8 cellular contexts compared by ENCODE assay signal in the genomic region with DNA sequence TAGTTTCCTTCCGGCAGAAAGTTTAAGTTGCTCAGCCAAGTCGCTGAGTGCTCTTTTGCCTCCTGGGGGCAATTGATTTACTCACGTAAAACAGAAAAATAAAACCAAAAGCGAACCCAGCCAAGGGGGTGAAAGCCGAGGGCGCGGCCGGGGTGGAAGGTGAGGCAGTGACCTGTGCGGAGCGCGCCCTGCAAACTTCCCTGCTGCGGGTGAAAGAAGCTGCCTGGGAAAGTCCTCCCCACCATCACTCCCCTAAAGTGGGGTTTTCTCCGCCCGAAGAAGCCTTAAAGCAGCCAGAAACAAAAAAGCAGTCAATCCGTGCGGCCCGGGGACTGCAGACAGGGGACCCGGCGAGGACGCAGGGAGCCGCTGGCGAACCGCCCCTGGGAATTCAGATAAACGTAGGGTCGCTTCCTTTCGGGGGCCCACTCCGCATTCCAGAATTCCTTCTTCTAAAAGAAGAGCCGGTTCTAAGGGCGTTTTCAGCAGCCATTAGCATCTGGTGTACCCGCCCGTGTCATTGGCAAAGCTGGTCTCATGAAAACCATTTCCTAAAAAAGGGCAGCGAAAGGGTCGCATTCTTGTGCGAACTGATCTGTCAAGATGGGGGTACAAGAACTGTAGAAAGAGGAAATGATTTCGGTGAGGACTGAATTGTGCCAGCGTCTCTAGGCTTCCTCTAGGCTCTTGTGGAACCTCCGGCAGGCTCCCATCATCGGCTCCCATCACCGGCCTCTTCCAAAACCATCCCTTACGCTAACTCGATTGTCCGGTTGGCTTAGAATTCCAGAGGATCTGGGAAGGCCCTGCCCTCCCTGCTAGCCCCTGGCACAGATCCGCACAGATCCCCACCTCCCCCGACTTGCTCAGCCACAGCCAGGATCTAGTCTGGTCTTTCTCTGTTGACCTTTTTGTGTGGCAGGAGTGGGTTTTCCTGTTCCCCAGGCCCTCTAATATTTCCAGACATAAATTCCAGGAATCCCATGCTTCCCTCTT. TPM values are rescaled to one million over a fixed set of nuclear protein-coding genes. Genes with fewer than 3 reads are reported as not detected.
DNase-seq lines count a peak whose midpoint lies in the region; ATAC-seq and TF ChIP-seq lines count a peak whose summit lies in the region.

No MANE protein-coding gene starts in this region.

- H3K9me3 ChIP-seq in heart right ventricle (no peaks in the 10 kb centered on the region), prostate gland (no peaks in the 10 kb centered on the region)

- ATAC-seq in activated CD8-positive, alpha-beta T cell treated with anti-CD3 and anti-CD28 coated beads, Interleukin-2, amount 10 ng/mL, durations not matched to agents 7 days and 5 days = no peak
- ATAC-seq in heart right ventricle (peak in 4 of 8 donors; percentile 8 to 14 (median 11)), HG03095 (IDR thresholded peaks at IDR 0.05; ENCODE audit: unreplicated experiment) (no peak)

- intact Hi-C loops in heart right ventricle (cut with DNase I) (loop anchor here in 4 of 10 donors (5.0 to 10.0 kb wide), 4 partner anchors 63 to 216 kb away; a partner anchor contains a TSS), prostate gland (cut with DNase I) (loop anchor here (5.0 to 10.0 kb wide), 4 partner anchors 94 to 816 kb away; a partner anchor contains a TSS)

- H3K27me3 Mint-ChIP-seq in activated CD8-positive, alpha-beta T cell treated with anti-CD3 and anti-CD28 coated beads, Interleukin-2, amount 10 ng/mL, durations not matched to agents 7 days and 5 days (ENCODE audit: low read depth) = peaks cover 82% of the 10 kb centered on the region

- H3K4me1 Mint-ChIP-seq in activated CD8-positive, alpha-beta T cell treated with anti-CD3 and anti-CD28 coated beads, Interleukin-2, amount 10 ng/mL, durations not matched to agents 7 days and 5 days (ENCODE audit: low read depth) = peaks cover 34% of the 10 kb centered on the region

- H3K27me3 ChIP-seq in heart right ventricle (no peaks in the 10 kb centered on the region), prostate gland (replicated peaks; ENCODE audit: insufficient read depth) (no peaks in the 10 kb centered on the region)

- H3K36me3 Mint-ChIP-seq in activated CD8-positive, alpha-beta T cell treated with anti-CD3 and anti-CD28 coated beads, Interleukin-2, amount 10 ng/mL, durations not matched to agents 7 days and 5 days (ENCODE audit: low read depth) = no peaks in the 10 kb centered on the region

- CTCF ChIA-PET in activated CD8-positive, alpha-beta T cell treated with anti-CD3 and anti-CD28 coated beads, Interleukin-2, amount 10 ng/mL, durations not matched to agents 7 days and 5 days (lab: Charles Lee) = no interaction called here

- peaks cover 0 to 75% (median 18%) of the 10 kb centered on the region in 9 donors for H3K4me1 ChIP-seq in heart right ventricle
- H3K4me1 ChIP-seq in prostate gland (replicated peaks) = no peaks in the 10 kb centered on the region

- H3K4me3 Mint-ChIP-seq in activated CD8-positive, alpha-beta T cell treated with anti-CD3 and anti-CD28 coated beads, Interleukin-2, amount 10 ng/mL, durations not matched to agents 7 days and 5 days = peak overlapping the region; percentile 65

- POLR2A ChIA-PET in activated CD8-positive, alpha-beta T cell treated with anti-CD3 and anti-CD28 coated beads, Interleukin-2, amount 10 ng/mL, durations not matched to agents 7 days and 5 days (lab: Charles Lee) = interaction anchor here (0.7 kb wide), 1 partner anchor 204 kb away, joined by 4 read pairs; a partner anchor contains a TSS

- no peaks in the 10 kb centered on the region for H3K9me3 Mint-ChIP-seq in activated CD8-positive, alpha-beta T cell treated with anti-CD3 and anti-CD28 coated beads, Interleukin-2, amount 10 ng/mL, durations not matched to agents 7 days and 5 days (ENCODE audit: insufficient read depth)

- no peak overlapping the region for H3K27ac Mint-ChIP-seq in activated CD8-positive, alpha-beta T cell treated with anti-CD3 and anti-CD28 coated beads, Interleukin-2, amount 10 ng/mL, durations not matched to agents 7 days and 5 days

- H3K36me3 ChIP-seq in heart right ventricle (no peaks in the 10 kb centered on the region), prostate gland (no peaks in the 10 kb centered on the region)

- TF ChIP-seq CTCF in heart right ventricle (IDR thresholded peaks at IDR 0.05) (no peak), prostate gland (IDR thresholded peaks at IDR 0.05) (no peak)

- DNase-seq in stimulated activated CD4-positive, alpha-beta T cell treated with anti-CD3 and anti-CD28 coated beads, Interleukin-4, amount 100 ng/mL, for 1 hour = peak; percentile 6
- DNase-seq in stimulated activated CD4-positive, alpha-beta T cell treated with anti-CD3 and anti-CD28 coated beads, Interleukin-1b, Interleukin-23, amount 100 ng/mL, for 48 hours = no peak
- DNase-seq in activated CD8-positive, alpha-beta T cell treated with anti-CD3 and anti-CD28 coated beads, Interleukin-2, amount 10 ng/mL, durations not matched to agents 7 days and 5 days = no peak
- DNase-seq in heart right ventricle = peak in 1 of 2 donors; percentile 22
- no peak for DNase-seq in prostate gland (ENCODE audit: low spot score)
- no peak for DNase-seq in SHP77 treated with DMSO at 0.1 percent for 48 hours (lab: John Stamatoyannopoulos, UW)
- DNase-seq in HK-2 (ENCODE audit: unreplicated experiment) = no peak

- H3K4me3 ChIP-seq in heart right ventricle (peak overlapping the region; percentile 23 to 89 (median 78)), prostate gland (peak overlapping the region; percentile 53 to 67)

- TF ChIP-seq POLR2A in prostate gland (IDR thresholded peaks at IDR 0.05) = no peak

- H3K27ac ChIP-seq in heart right ventricle (peak overlapping the region; percentile 0 to 96 (median 88)), prostate gland (peak overlapping the region; percentile 74 to 78)

- whole genome bisulfite sequencing in heart right ventricle, 2 donors = 17% methylated on average over 44 of the region's 44 CpGs
- 27% methylated on average over 44 of the region's 44 CpGs for WGBS in prostate gland

RNA-seq across cellular contexts. Expression of a gene that starts 1.1 kb away (rescaled TPM):
- not detected for total RNA-seq in activated CD8-positive, alpha-beta T cell treated with anti-CD3 and anti-CD28 coated beads, Interleukin-2, amount 10 ng/mL, durations not matched to agents 7 days and 5 days
- 10 to 100 TPM; 12.7 to 47.8 (median 17.0) TPM for total RNA-seq in heart right ventricle
- polyA plus RNA-seq in heart right ventricle = 1 to 10 TPM; 4.5 to 9.3 TPM
- total RNA-seq in prostate gland = 10 to 100 TPM in 1 of 2 donors, 1 to 10 TPM in 1; 7.7 to 86.9 TPM

Comparison
In these comparisons a context has a peak if more than half of its experiments do, and no peak if none do; other contexts are left out.
1. RNA of a gene that starts 1.1 kb away (total RNA-seq): 7.7 to 86.9 TPM in prostate gland and 12.7 to 47.8 TPM in heart right ventricle; not detected in activated CD8-positive, alpha-beta T cell treated with anti-CD3 and anti-CD28 coated beads, Interleukin-2, amount 10 ng/mL, durations not matched to agents 7 days and 5 days; every median in the first group is over 4 times any median in the second.